In genomic region chr1:228556634-228557430, GRCh38 we compare ENCODE assay signal across 8 cellular contexts.
A peak's percentile ranks its signal among the peaks of the same experiment; 100 is the strongest.
DNase-seq lines count a peak whose midpoint lies in the region; ATAC-seq and TF ChIP-seq lines count a peak whose summit lies in the region.
"Not testable (repeated sequence)": the region's sequence is repeated elsewhere in the genome, so short reads cannot be mapped to it uniquely, and the experiment has no call there.

No MANE protein-coding gene starts in this region.

- H3K9ac ChIP-seq in BLaER1 treated with 17β-estradiol and CSF1 and Interleukin-3, amounts not matched to agents 10 nM and 100 nM = not testable (repeated sequence)
- H3K9ac ChIP-seq in OCI-LY1 (ENCODE audit: low read length) = peak overlapping the region; percentile 46; the same call in 1 of the 2 replicates

- not testable (repeated sequence) for H2AFZ ChIP-seq in OCI-LY1 (ENCODE audit: low read length)

- 37 to 67% (median 54%) methylated on average over 16 to 20 of the region's 66 CpGs; no CpG with 5 or more reads in 1 of the 5 donors for WGBS in spleen, 5 donors

- H4K20me1 ChIP-seq in BLaER1 treated with 17β-estradiol and CSF1 and Interleukin-3, amounts not matched to agents 10 nM and 100 nM; OCI-LY1 (ENCODE audit: insufficient read depth, low read length): not testable (repeated sequence)

- not testable (repeated sequence) for H3K27ac Mint-ChIP-seq in activated CD4-positive, alpha-beta T cell treated with anti-CD3 and anti-CD28 coated beads, Interleukin-2, amount 10 ng/mL, durations not matched to agents 24 days and 14 days; activated naive CD8-positive, alpha-beta T cell treated with anti-CD3 and anti-CD28 coated beads, Interleukin-2, amount 50 U/mL, for 24 hours

- peaks cover 17 to 36% (median 24%) of the 10 kb centered on the region in 11 experiments for H3K9me3 ChIP-seq in BLaER1 treated with 17β-estradiol and CSF1 and Interleukin-3, amounts not matched to agents 10 nM and 100 nM (replicated peaks in 1 of 11)
- not testable (repeated sequence) for H3K9me3 ChIP-seq in OCI-LY1 (ENCODE audit: low read length)
- peaks cover 0 to 25% (median 18%) of the 10 kb centered on the region in 8 donors for H3K9me3 ChIP-seq in spleen

- not testable (repeated sequence) for H3K9me2 ChIP-seq in OCI-LY1 (ENCODE audit: low read depth, low read length)

- H3K4me1 Mint-ChIP-seq in activated CD4-positive, alpha-beta T cell treated with anti-CD3 and anti-CD28 coated beads, Interleukin-2, amount 10 ng/mL, durations not matched to agents 24 days and 14 days; activated naive CD8-positive, alpha-beta T cell treated with anti-CD3 and anti-CD28 coated beads, Interleukin-2, amount 50 U/mL, for 24 hours: not testable (repeated sequence)

- not testable (repeated sequence) for H3K36me3 ChIP-seq in BLaER1 treated with 17β-estradiol and CSF1 and Interleukin-3, amounts not matched to agents 10 nM and 100 nM; OCI-LY1 (ENCODE audit: insufficient read depth, low read length); spleen

- not testable (repeated sequence) for ATAC-seq in activated naive CD8-positive, alpha-beta T cell treated with anti-CD3 and anti-CD28 coated beads, Interleukin-2, amount 50 U/mL, for 24 hours

- not testable (repeated sequence) for H3F3A ChIP-seq in OCI-LY1 (ENCODE audit: insufficient read depth, low read length)

- H3K4me2 ChIP-seq in BLaER1 treated with 17β-estradiol and CSF1 and Interleukin-3, amounts not matched to agents 10 nM and 100 nM = peak overlapping the region; percentile 40 to 84 (median 70); a peak in 21 of 22 replicates
- H3K4me2 ChIP-seq in OCI-LY1 (ENCODE audit: low read length) = peak overlapping the region; percentile 54

- not testable (repeated sequence) for TF ChIP-seq POLR2A in spleen (IDR thresholded peaks at IDR 0.05)

- peak; percentile 80 for DNase-seq in activated CD4-positive, alpha-beta T cell treated with anti-CD3 and anti-CD28 coated beads, Interleukin-2, amount 10 ng/mL, durations not matched to agents 24 days and 14 days
- DNase-seq in activated T-cell treated with anti-CD3 and anti-CD28 coated beads for 4 hours (peak; percentile 24), spleen (peak; percentile 86)
- DNase-seq in activated naive CD8-positive, alpha-beta T cell treated with anti-CD3 and anti-CD28 coated beads, Interleukin-2, amount 50 U/mL, for 24 hours = peak; percentile 41
- DNase-seq in fibroblast of villous mesenchyme (ENCODE audit: low read depth) = not testable (repeated sequence)
- DNase-seq in stimulated activated CD8-positive, alpha-beta memory T cell treated with anti-CD3 and anti-CD28 coated beads, Interleukin-4, amount 100 ng/mL, for 48 hours = peak; percentile 58

- H3K27me3 Mint-ChIP-seq in activated CD4-positive, alpha-beta T cell treated with anti-CD3 and anti-CD28 coated beads, Interleukin-2, amount 10 ng/mL, durations not matched to agents 24 days and 14 days; activated naive CD8-positive, alpha-beta T cell treated with anti-CD3 and anti-CD28 coated beads, Interleukin-2, amount 50 U/mL, for 24 hours: not testable (repeated sequence)

- H3K4me3 Mint-ChIP-seq in activated CD4-positive, alpha-beta T cell treated with anti-CD3 and anti-CD28 coated beads, Interleukin-2, amount 10 ng/mL, durations not matched to agents 24 days and 14 days; activated naive CD8-positive, alpha-beta T cell treated with anti-CD3 and anti-CD28 coated beads, Interleukin-2, amount 50 U/mL, for 24 hours: not testable (repeated sequence)

- not testable (repeated sequence) for H3K27me3 ChIP-seq in BLaER1 treated with 17β-estradiol and CSF1 and Interleukin-3, amounts not matched to agents 10 nM and 100 nM; OCI-LY1 (ENCODE audit: insufficient read depth, low read length)
- H3K27me3 ChIP-seq in spleen (replicated peaks in 1 of 7) = peaks cover 0 to 16% (median 0%) of the 10 kb centered on the region in 7 donors

- H3K4me1 ChIP-seq in BLaER1 treated with 17β-estradiol and CSF1 and Interleukin-3, amounts not matched to agents 10 nM and 100 nM; OCI-LY1 (ENCODE audit: insufficient read depth, low read length, severe bottlenecking); spleen: not testable (repeated sequence)

- H3K79me2 ChIP-seq in OCI-LY1 (ENCODE audit: insufficient read depth, low read length) = not testable (repeated sequence)

- TF ChIP-seq CTCF in OCI-LY1 (IDR thresholded peaks at IDR 0.05; ENCODE audit: low read length) = 0 out of 2 replicates have a peak, but pooled peaks have one; percentile 5
- TF ChIP-seq CTCF in fibroblast of villous mesenchyme (IDR thresholded peaks at IDR 0.05; ENCODE audit: insufficient read depth, low read depth, low read length); spleen (IDR thresholded peaks at IDR 0.05 in 8 of 11, conservative IDR thresholded peaks at IDR 0.05 in 3 of 11): not testable (repeated sequence)

- H3K9me3 Mint-ChIP-seq in activated CD4-positive, alpha-beta T cell treated with anti-CD3 and anti-CD28 coated beads, Interleukin-2, amount 10 ng/mL, durations not matched to agents 24 days and 14 days; activated naive CD8-positive, alpha-beta T cell treated with anti-CD3 and anti-CD28 coated beads, Interleukin-2, amount 50 U/mL, for 24 hours: not testable (repeated sequence)

- H3K27ac ChIP-seq in BLaER1 treated with 17β-estradiol and CSF1 and Interleukin-3, amounts not matched to agents 10 nM and 100 nM; spleen: not testable (repeated sequence)
- peak overlapping the region; percentile 67 for H3K27ac ChIP-seq in OCI-LY1 (ENCODE audit: low read depth, low read length, poor library complexity, severe bottlenecking)

- intact Hi-C loops in activated CD4-positive, alpha-beta T cell treated with anti-CD3 and anti-CD28 coated beads, Interleukin-2, amount 10 ng/mL, durations not matched to agents 24 days and 14 days (cut with micrococcal nuclease); spleen (cut with DNase I; ENCODE audit: low total_unique reads): not testable (repeated sequence)

- peak overlapping the region; percentile 37 to 64 (median 51); a peak in 19 of 20 replicates for H3K4me3 ChIP-seq in BLaER1 treated with 17β-estradiol and CSF1 and Interleukin-3, amounts not matched to agents 10 nM and 100 nM
- peak overlapping the region; percentile 51 for H3K4me3 ChIP-seq in OCI-LY1 (ENCODE audit: low read depth, low read length, poor library complexity, severe bottlenecking)
- peak overlapping the region; percentile 10 for H3K4me3 ChIP-seq in fibroblast of villous mesenchyme (ENCODE audit: low read depth, low read length)
- H3K4me3 ChIP-seq in spleen = peak overlapping the region in 2 of 8 donors; percentile 17 to 36

- H3K36me3 Mint-ChIP-seq in activated CD4-positive, alpha-beta T cell treated with anti-CD3 and anti-CD28 coated beads, Interleukin-2, amount 10 ng/mL, durations not matched to agents 24 days and 14 days (ENCODE audit: low read depth); activated naive CD8-positive, alpha-beta T cell treated with anti-CD3 and anti-CD28 coated beads, Interleukin-2, amount 50 U/mL, for 24 hours (ENCODE audit: low read depth): not testable (repeated sequence)
